1 cellular context compared by ENCODE assay signal in genomic region chr17:56756536-56756935, GRCh38.
TF ChIP-seq lines count a peak whose summit lies in the region.

No MANE protein-coding gene starts in this region.

TF ChIP-seq in SK-N-SH, 30 proteins besides CTCF, POLR2A, EP300 and RAD21 (continued from another document):
- TF ChIP-seq RXRA (IDR thresholded peaks at IDR 0.05; ENCODE audit: borderline replicate concordance, low read depth) (no peak; the same call in 1 of the 2 replicates), NFIC (IDR thresholded peaks at IDR 0.05; ENCODE audit: borderline replicate concordance) (no peak), RCOR1 (IDR thresholded peaks at IDR 0.05; ENCODE audit: low read length) (no peak), ZBTB33 (IDR thresholded peaks at IDR 0.05; ENCODE audit: borderline replicate concordance, low read depth) (peak; percentile 17; the same call in 1 of the 2 replicates), USF1 (IDR thresholded peaks at IDR 0.05; ENCODE audit: borderline replicate concordance, low read depth) (no peak), USF2 (IDR thresholded peaks at IDR 0.05; ENCODE audit: borderline replicate concordance, low read depth, low read length) (no peak), FOXM1 (IDR thresholded peaks at IDR 0.05; ENCODE audit: low read depth) (no peak), CHD2 (IDR thresholded peaks at IDR 0.05; ENCODE audit: low read length, partially characterized antibody) (no peak), MXI1 (IDR thresholded peaks at IDR 0.05; ENCODE audit: low read depth, low read length) (no peak), GABPA (IDR thresholded peaks at IDR 0.05; ENCODE audit: low read depth) (no peak), SMC3 (IDR thresholded peaks at IDR 0.05; ENCODE audit: low read depth, low read length) (no peak)
